20 cellular contexts compared by ENCODE assay signal in the genomic region with DNA sequence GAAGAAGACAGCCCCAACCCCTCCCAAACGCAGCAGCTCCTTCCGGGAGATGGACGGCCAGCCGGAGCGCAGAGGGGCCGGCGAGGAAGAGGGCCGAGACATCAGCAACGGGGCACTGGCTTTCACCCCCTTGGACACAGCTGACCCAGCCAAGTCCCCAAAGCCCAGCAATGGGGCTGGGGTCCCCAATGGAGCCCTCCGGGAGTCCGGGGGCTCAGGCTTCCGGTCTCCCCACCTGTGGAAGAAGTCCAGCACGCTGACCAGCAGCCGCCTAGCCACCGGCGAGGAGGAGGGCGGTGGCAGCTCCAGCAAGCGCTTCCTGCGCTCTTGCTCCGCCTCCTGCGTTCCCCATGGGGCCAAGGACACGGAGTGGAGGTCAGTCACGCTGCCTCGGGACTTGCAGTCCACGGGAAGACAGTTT. TPM values are rescaled to one million over a fixed set of nuclear protein-coding genes. Genes with fewer than 3 reads are reported as not detected.
"Had no signal": no experiment of that assay in that cellular context is flagged by ENCODE, and none has a peak within 500 bp of the region (broad histone marks: within the 10 kb centered on the region; RNA-seq: fewer than 3 reads in every experiment).

No MANE protein-coding gene starts in this region.

- DNase-seq: activated CD8-positive, alpha-beta memory T cell treated with anti-CD3 and anti-CD28 coated beads for 24 hours; activated CD8-positive, alpha-beta memory T cell treated with anti-CD3 and anti-CD28 coated beads, Interleukin-2, amount 50 U/mL, for 4 hours; activated naive CD8-positive, alpha-beta T cell treated with anti-CD3 and anti-CD28 coated beads for 36 hours; activated T-cell treated with anti-CD3 and anti-CD28 coated beads, Interleukin-2, amount 50 U/mL, for 24 hours; amniotic stem cell; cortex of kidney; left cardiac atrium; stimulated activated CD4-positive, alpha-beta T cell treated with anti-CD3 and anti-CD28 coated beads, Interleukin-2, amount 100 ng/mL, for 24 hours; T-helper 9 cell had no signal

- H3K27ac ChIP-seq: skin epidermis, thoracic aorta, upper lobe of left lung had no signal

- H3K9me3 ChIP-seq: heart left ventricle, thoracic aorta, upper lobe of left lung had no signal

- H3K27me3 ChIP-seq: heart left ventricle, upper lobe of left lung had no signal

- H3K4me3 ChIP-seq: heart left ventricle, skin epidermis, thoracic aorta, upper lobe of left lung had no signal

- H3K4me1 ChIP-seq: heart left ventricle, upper lobe of left lung had no signal

RNA-seq across cellular contexts. Expression of gene QRFP, which starts 12.5 kb away (rescaled TPM):
- total RNA-seq: activated naive CD8-positive, alpha-beta T cell treated with anti-CD3 and anti-CD28 coated beads for 36 hours; activated T-helper 17 cell treated with anti-CD3 and anti-CD28 coated beads, Interleukin-2, amount 50 U/mL, for 72 hours; cerebellum; epithelial cell of proximal tubule; fibroblast of villous mesenchyme; heart left ventricle; left cardiac atrium; lower leg skin; progenitor cell of endocrine pancreas; T-helper 1 cell treated with Interleukin-12 subunit alpha and Interleukin-12 subunit beta and Interleukin-4 antibody, amounts not matched to agents 30 ng/mL and 1 ng/mL, for 36 hours; thoracic aorta; upper lobe of left lung had no signal
- polyA plus RNA-seq: heart left ventricle had no signal

RNA-seq across cellular contexts. Expression of gene FIBCD1, which starts 54.9 kb away (rescaled TPM):
- total RNA-seq: activated naive CD8-positive, alpha-beta T cell treated with anti-CD3 and anti-CD28 coated beads for 36 hours; activated T-helper 17 cell treated with anti-CD3 and anti-CD28 coated beads, Interleukin-2, amount 50 U/mL, for 72 hours; progenitor cell of endocrine pancreas; T-helper 1 cell treated with Interleukin-12 subunit alpha and Interleukin-12 subunit beta and Interleukin-4 antibody, amounts not matched to agents 30 ng/mL and 1 ng/mL, for 36 hours; thoracic aorta had no signal
